Comparison of ENCODE assay signal across 9 cellular contexts in the genomic region with DNA sequence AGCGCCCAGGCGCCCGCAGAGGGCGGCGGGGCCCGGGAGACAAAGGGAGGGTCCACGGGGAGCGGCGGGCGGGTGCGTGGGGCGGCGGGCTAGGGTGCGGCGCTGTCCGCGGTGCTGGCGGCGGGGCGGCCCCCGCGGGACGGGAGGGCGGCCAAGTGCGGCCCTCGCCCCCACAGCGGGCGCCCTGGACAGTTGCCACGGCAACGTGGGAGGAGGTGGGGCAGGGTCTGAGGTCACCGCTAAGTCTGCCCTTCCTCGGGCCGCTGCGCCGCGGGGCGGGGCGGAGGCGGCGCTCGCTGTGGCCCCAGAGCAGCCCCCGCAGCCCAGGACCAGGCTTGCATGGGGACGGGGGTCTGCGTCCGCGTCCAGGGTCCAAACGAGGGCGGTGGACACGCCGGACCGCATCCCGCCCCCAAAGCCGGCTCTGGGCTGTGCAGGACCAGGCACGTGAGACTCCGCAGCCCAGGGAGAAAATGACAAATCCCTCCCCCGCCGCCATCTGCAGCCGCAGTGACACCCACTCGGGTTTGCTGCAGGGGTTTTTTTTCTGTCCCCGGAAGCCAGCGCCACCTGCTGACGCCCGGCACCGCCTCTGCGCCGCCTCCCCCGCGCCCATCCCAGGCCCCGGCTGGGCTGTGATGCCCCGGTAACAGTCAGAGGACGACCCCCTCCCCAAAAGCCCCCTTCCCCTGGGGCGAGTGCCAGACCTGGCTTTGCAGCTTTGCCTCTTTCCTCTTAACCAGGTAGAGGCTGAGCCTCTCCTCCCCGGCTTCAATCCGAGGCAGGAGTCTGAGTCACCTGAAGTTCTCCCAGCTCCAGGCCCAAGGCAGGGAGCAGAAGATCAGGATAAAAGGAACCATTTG. TPM values are rescaled to one million over a fixed set of nuclear protein-coding genes. Genes with fewer than 3 reads are reported as not detected.
DNase-seq lines count a peak whose midpoint lies in the region; ATAC-seq, FAIRE-seq and TF ChIP-seq lines count a peak whose summit lies in the region.
"Had no signal": no experiment of that assay in that cellular context is flagged by ENCODE, and none has a peak within 500 bp of the region (broad histone marks: within the 10 kb centered on the region; RNA-seq: fewer than 3 reads in every experiment).

No MANE protein-coding gene starts in this region.

- H3K79me2 ChIP-seq in H9 (ENCODE audit: insufficient read depth, low read length), result no peaks in the 10 kb centered on the region

- H3K27ac ChIP-seq in CD4-positive, alpha-beta T cell (ENCODE audit: low read depth, low read length), result no peak overlapping the region
- no peak overlapping the region for H3K27ac ChIP-seq in H9 (ENCODE audit: insufficient read length, low read depth, low read length)
- H3K27ac ChIP-seq in pancreas, result no peak overlapping the region
- no peak overlapping the region for H3K27ac ChIP-seq in upper lobe of right lung

- no CpG with 5 or more reads among the region's 74 CpGs for WGBS in H9 (ENCODE audit: extremely low coverage, insufficient read length, low lambda C conversion rate)
- 1 to 3% methylated on average over 52 to 74 of the region's 74 CpGs for WGBS in pancreas, 2 donors

- no peak overlapping the region for H3K4ac ChIP-seq in H9 (ENCODE audit: low read depth, low read length)

- H2AK5ac ChIP-seq in H9 (ENCODE audit: insufficient read length, low read length), result no peak overlapping the region

- peak overlapping the region; percentile 65 for H3K4me3 Mint-ChIP-seq in CD4-positive, alpha-beta T cell
- peak overlapping the region; percentile 59 to 76 for H3K4me3 Mint-ChIP-seq in H9

- no peak overlapping the region for H4K8ac ChIP-seq in H9 (replicated peaks; ENCODE audit: insufficient read length, low read depth, low read length)

- peak; percentile 82 for ATAC-seq in CD4-positive, alpha-beta T cell (ENCODE audit: poor library complexity)
- ATAC-seq in pancreas (peak; percentile 31 to 69 (median 41)), upper lobe of right lung (no peak)

- H2BK15ac ChIP-seq in H9 (ENCODE audit: low read depth, low read length), result no peak overlapping the region

- H3K27me3 Mint-ChIP-seq in CD4-positive, alpha-beta T cell, result peaks cover 41% of the 10 kb centered on the region
- H3K27me3 Mint-ChIP-seq in H9 (ENCODE audit: low read depth), result peaks cover 49% of the 10 kb centered on the region

- H3K56ac ChIP-seq in H9 (ENCODE audit: insufficient read length, low read depth, low read length), result no peak overlapping the region

- no peak overlapping the region for H4K91ac ChIP-seq in H9 (ENCODE audit: insufficient read length, low read depth, low read length)

- CTCF ChIA-PET in CD4-positive, alpha-beta T cell (lab: Charles Lee), result no interaction called here

- no peaks in the 10 kb centered on the region for H3K36me3 ChIP-seq in pancreas
- H3K36me3 ChIP-seq in upper lobe of right lung, result no peaks in the 10 kb centered on the region

- no peaks in the 10 kb centered on the region for H3K79me1 ChIP-seq in H9 (ENCODE audit: insufficient read depth, low read depth, low read length, poor library complexity, severe bottlenecking)

- no peak overlapping the region for H4K5ac ChIP-seq in H9 (ENCODE audit: insufficient read length, low read depth, low read length)

- no peak overlapping the region for H3K14ac ChIP-seq in H9 (ENCODE audit: insufficient read depth, low read length)

- H3K27ac Mint-ChIP-seq in CD4-positive, alpha-beta T cell, result no peak overlapping the region
- H3K27ac Mint-ChIP-seq in H9, result peak overlapping the region in 1 of 3 experiments; percentile 61; a peak in 1 of 7 replicates

- H2AFZ ChIP-seq in H9 (ENCODE audit: low read length), result no peak overlapping the region

- no peak overlapping the region for H2BK5ac ChIP-seq in H9 (ENCODE audit: insufficient read length, low read length)

- intact Hi-C loops in CD4-positive, alpha-beta T cell (cut with DNase I, micrococcal nuclease), result loop anchor here (1.0 to 10.0 kb wide), 3 partner anchors 74 to 207 kb away; no protein-coding TSS in a partner anchor
- intact Hi-C loops in pancreas (cut with DNase I) (loop anchor here in 1 of 3 donors (5.0 kb wide), 1 partner anchor 127 kb away; no protein-coding TSS in a partner anchor), upper lobe of right lung (cut with DNase I) (no loop called here)

- H3K23me2 ChIP-seq in H9 (ENCODE audit: insufficient read length, low read depth, low read length, poor library complexity, severe bottlenecking), result peaks cover 8% of the 10 kb centered on the region

- TF ChIP-seq CTCF in CD4-positive, alpha-beta T cell (IDR thresholded peaks at IDR 0.05), result peak; percentile 68
- peak; percentile 63 for TF ChIP-seq CTCF in H9 (conservative IDR thresholded peaks at IDR 0.05)
- TF ChIP-seq CTCF in fibroblast of the aortic adventitia (IDR thresholded peaks at IDR 0.05; ENCODE audit: insufficient read depth, low read length), result peak; percentile 32
- peak in 1 of 4 donors; percentile 8 for TF ChIP-seq CTCF in pancreas (IDR thresholded peaks at IDR 0.05)
- peak; percentile 47 for TF ChIP-seq CTCF in upper lobe of right lung (IDR thresholded peaks at IDR 0.05)

- H3K4me1 ChIP-seq in H9 (ENCODE audit: insufficient read depth, low read length) (no peaks in the 10 kb centered on the region), pancreas (peaks cover 0 to 10% (median 0%) of the 10 kb centered on the region in 3 donors), upper lobe of right lung (peaks cover 7% of the 10 kb centered on the region)

- no peaks in the 10 kb centered on the region for H4K20me1 ChIP-seq in H9 (ENCODE audit: control insufficient read depth, insufficient read depth, insufficient read length)

- H2BK120ac ChIP-seq in H9 (ENCODE audit: low read depth, low read length, poor library complexity, severe bottlenecking), result no peak overlapping the region

- no peak for FAIRE-seq in pancreas (lab: Jason Lieb, UNC)

- peak; percentile 46 to 72 (median 60) for DNase-seq in CD4-positive, alpha-beta T cell
- DNase-seq in H9 (peak; percentile 62), NCI-H82 treated with DMSO at 0.1 percent for 48 hours (lab: John Stamatoyannopoulos, UW; ENCODE audit: unreplicated experiment) (peak; percentile 29), fibroblast of the aortic adventitia (ENCODE audit: low read depth) (no peak), pancreas (peak in 4 of 6 donors; percentile 8 to 76 (median 36)), upper lobe of right lung (no peak), GOT3 (lab: John Stamatoyannopoulos, UW) (no peak)
- peak; percentile 75 for DNase-seq in activated T-cell treated with anti-CD3 and anti-CD28 coated beads, Interleukin-2, amount 50 U/mL, for 1 hour

- H3K18ac ChIP-seq in H9 (ENCODE audit: insufficient read length, low read depth, low read length), result no peak overlapping the region

- H3K23ac ChIP-seq in H9 (ENCODE audit: insufficient read length, low read depth, low read length), result no peak overlapping the region

- H3K9ac ChIP-seq in H9 (ENCODE audit: extremely low read depth, insufficient read length, low read length), result no peak overlapping the region

- no peak overlapping the region for H2BK12ac ChIP-seq in H9 (ENCODE audit: insufficient read length, low read depth, low read length)

- no peaks in the 10 kb centered on the region for H3K9me3 Mint-ChIP-seq in CD4-positive, alpha-beta T cell
- no peaks in the 10 kb centered on the region for H3K9me3 Mint-ChIP-seq in H9

- peaks cover 4% of the 10 kb centered on the region for H3K4me1 Mint-ChIP-seq in CD4-positive, alpha-beta T cell (ENCODE audit: low read depth)
- peaks cover 18 to 39% of the 10 kb centered on the region in 2 experiments for H3K4me1 Mint-ChIP-seq in H9

- H3K4me2 ChIP-seq in H9 (ENCODE audit: insufficient read depth, insufficient read length, low read length), result peak overlapping the region; percentile 22

- H3K9me3 ChIP-seq in CD4-positive, alpha-beta T cell (ENCODE audit: control insufficient read depth, low read length), result no peaks in the 10 kb centered on the region
- H3K9me3 ChIP-seq in H9 (ENCODE audit: control insufficient read depth, low read depth, low read length), result no peaks in the 10 kb centered on the region
- H3K9me3 ChIP-seq in pancreas, result no peaks in the 10 kb centered on the region
- H3K9me3 ChIP-seq in upper lobe of right lung, result no peaks in the 10 kb centered on the region

- H3K27me3 ChIP-seq in CD4-positive, alpha-beta T cell (ENCODE audit: control insufficient read depth, insufficient read depth, low read length), result peaks cover 69% of the 10 kb centered on the region
- peaks cover 27% of the 10 kb centered on the region; the same call in 1 of the 2 replicates for H3K27me3 ChIP-seq in H9 (ENCODE audit: insufficient read depth, low read length)
- peaks cover 0 to 50% (median 15%) of the 10 kb centered on the region in 4 donors for H3K27me3 ChIP-seq in pancreas
- H3K27me3 ChIP-seq in upper lobe of right lung, result peaks cover 79% of the 10 kb centered on the region

- no peaks in the 10 kb centered on the region for H3K36me3 Mint-ChIP-seq in CD4-positive, alpha-beta T cell (ENCODE audit: low read depth)
- peaks cover 0 to 1% (median 0%) of the 10 kb centered on the region in 3 experiments; a peak in 2 of 7 replicates for H3K36me3 Mint-ChIP-seq in H9 (ENCODE audit: insufficient read depth in 1 of 3, low read depth in 3 of 3)

- POLR2A ChIA-PET in CD4-positive, alpha-beta T cell (lab: Charles Lee), result no interaction called here

- no peak overlapping the region for H3T11ph ChIP-seq in H9 (ENCODE audit: low read length)

- no peak overlapping the region for H2BK20ac ChIP-seq in H9 (ENCODE audit: low read depth, low read length, poor library complexity, severe bottlenecking)

- H3K4me3 ChIP-seq in fibroblast of the aortic adventitia (ENCODE audit: low read depth, low read length), result no peak overlapping the region
- H3K4me3 ChIP-seq in pancreas, result peak overlapping the region in 2 of 4 donors; percentile 8 to 36
- H3K4me3 ChIP-seq in upper lobe of right lung, result peak overlapping the region; percentile 19

RNA-seq across cellular contexts. Expression of gene YTHDF1, which starts 36.8 kb away (rescaled TPM):
- total RNA-seq in CD4-positive, alpha-beta T cell, result 10 to 100 TPM; 43.7 to 44.1 TPM
- total RNA-seq in H9 (2021) (85.4 TPM in 2 replicates), fibroblast of the aortic adventitia (ENCODE audit: low replicate concordance) (24.8 and 28.6 TPM in 2 replicates), pancreas (10 to 100 TPM; 11.1 to 22.1 (median 15.2) TPM), upper lobe of right lung (36.9 TPM)
- 10 to 100 TPM; 15.4 to 24.0 TPM for polyA plus RNA-seq in pancreas

RNA-seq across cellular contexts. Expression of gene BIRC7, which starts 56.6 kb away (rescaled TPM):
- total RNA-seq in CD4-positive, alpha-beta T cell, result not detected
- total RNA-seq in H9 (2021) (0.31 TPM in 1 of 2 replicates, not detected in the other), fibroblast of the aortic adventitia (ENCODE audit: low replicate concordance) (0.09 and 0.25 TPM in 2 replicates), pancreas (not detected), upper lobe of right lung (15.5 TPM)
- polyA plus RNA-seq in pancreas, result under 1 TPM in 1 of 2 donors, not detected in 1; 0.09 TPM
- total RNA-seq: HT1080 had no signal

Comparison
In these comparisons a context has a peak if more than half of its experiments do, and no peak if none do; other contexts are left out.
1. DNase-seq: peak in CD4-positive, alpha-beta T cell (10 of 10), H9 (single experiment), NCI-H82 treated with DMSO at 0.1 percent for 48 hours (single experiment), activated T-cell treated with anti-CD3 and anti-CD28 coated beads, Interleukin-2, amount 50 U/mL, for 1 hour (single experiment) and pancreas (4 of 6); none in fibroblast of the aortic adventitia (single experiment), upper lobe of right lung (single experiment) and GOT3 (single experiment).
2. RNA of gene BIRC7, which starts 56.6 kb away (total RNA-seq): 15.5 TPM in upper lobe of right lung (single experiment); 0.31 TPM in H9, 0.09 to 0.25 TPM in fibroblast of the aortic adventitia, not detected in CD4-positive, alpha-beta T cell and not detected in pancreas; every median in the first group is over 10 times any median in the second.